ENCODE assay signal across 17 cellular contexts in the genomic region with DNA sequence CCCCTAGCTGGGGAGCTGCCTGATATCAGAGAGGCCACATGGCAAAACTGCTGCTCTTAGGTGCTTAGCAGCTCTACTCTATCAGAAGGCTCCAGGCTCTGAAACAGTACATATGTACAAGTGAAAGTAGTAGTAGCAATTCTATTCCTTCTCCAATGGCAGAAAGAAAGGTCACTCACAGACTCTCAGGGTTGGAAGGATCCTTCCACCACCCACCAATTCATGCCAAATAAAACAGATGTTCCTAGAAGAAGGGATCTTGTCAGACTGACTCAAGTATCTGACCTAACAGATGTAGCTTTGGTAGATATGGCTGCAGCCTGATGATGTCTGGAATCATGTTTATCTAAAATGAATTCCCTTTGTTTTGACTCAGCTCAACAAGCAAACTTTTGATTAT. TPM values are rescaled to one million over a fixed set of nuclear protein-coding genes. Genes with fewer than 3 reads are reported as not detected.
DNase-seq lines count a peak whose midpoint lies in the region; ATAC-seq and TF ChIP-seq lines count a peak whose summit lies in the region.
"Had no signal": no experiment of that assay in that cellular context is flagged by ENCODE, and none has a peak within 500 bp of the region (broad histone marks: within the 10 kb centered on the region; RNA-seq: fewer than 3 reads in every experiment).

No MANE protein-coding gene starts in this region.

- peak overlapping the region; percentile 22 for H3K27ac ChIP-seq in cardiac muscle cell
- H3K27ac ChIP-seq: BLaER1 had no signal

- no peaks in the 10 kb centered on the region for H3K27me3 ChIP-seq in cardiac muscle cell
- H3K27me3 ChIP-seq: BLaER1 had no signal

- DNase-seq in cardiac muscle cell (ENCODE audit: low read depth in 1 of 2, low spot score in 1 of 2): no peak
- no peak for DNase-seq in cardiac septum (ENCODE audit: low spot score)
- peak; percentile 60 for DNase-seq in choroid plexus epithelial cell (ENCODE audit: low read depth)
- DNase-seq in iris pigment epithelial cell (ENCODE audit: low read depth): peak; percentile 41
- no peak for DNase-seq in NCI-H2227 (lab: John Stamatoyannopoulos, UW; ENCODE audit: unreplicated experiment)
- no peak for DNase-seq in activated CD4-positive, alpha-beta T cell treated with anti-CD3 and anti-CD28 coated beads, Interleukin-2, amount 10 ng/mL, durations not matched to agents 24 days and 14 days
- DNase-seq: CD8-positive, alpha-beta memory T cell; DND-41; KG1; NCI-H1436 treated with DMSO at 0.1 percent for 48 hours; NCI-H2029 treated with DMSO at 0.1 percent for 48 hours; NCI-H510A treated with DMSO at 0.1 percent for 48 hours; SHP77 treated with DMSO at 0.1 percent for 48 hours had no signal

- H3K36me3 ChIP-seq in cardiac muscle cell: peaks cover 8% of the 10 kb centered on the region

- no peak overlapping the region for H3K4me3 Mint-ChIP-seq in activated CD4-positive, alpha-beta T cell treated with anti-CD3 and anti-CD28 coated beads, Interleukin-2, amount 10 ng/mL, durations not matched to agents 24 days and 14 days
- H3K4me3 Mint-ChIP-seq: CD8-positive, alpha-beta memory T cell had no signal

- no peaks in the 10 kb centered on the region for H3K4me1 ChIP-seq in cardiac muscle cell (ENCODE audit: low read depth)
- H3K4me1 ChIP-seq: BLaER1 had no signal

- H3K9me3 Mint-ChIP-seq in activated CD4-positive, alpha-beta T cell treated with anti-CD3 and anti-CD28 coated beads, Interleukin-2, amount 10 ng/mL, durations not matched to agents 24 days and 14 days: no peaks in the 10 kb centered on the region
- H3K9me3 Mint-ChIP-seq: CD8-positive, alpha-beta memory T cell had no signal

- TF ChIP-seq CTCF in cardiac muscle cell (IDR thresholded peaks at IDR 0.05; ENCODE audit: low read depth, low read length): no peak
- no peak for TF ChIP-seq CTCF in choroid plexus epithelial cell (conservative IDR thresholded peaks at IDR 0.05; ENCODE audit: low read depth, low read length)

- no peaks in the 10 kb centered on the region for H3K9me3 ChIP-seq in cardiac muscle cell (ENCODE audit: low read depth)
- H3K9me3 ChIP-seq: BLaER1 had no signal

- no peak overlapping the region for H3K27ac Mint-ChIP-seq in activated CD4-positive, alpha-beta T cell treated with anti-CD3 and anti-CD28 coated beads, Interleukin-2, amount 10 ng/mL, durations not matched to agents 24 days and 14 days

- peaks cover 24% of the 10 kb centered on the region for H3K36me3 Mint-ChIP-seq in activated CD4-positive, alpha-beta T cell treated with anti-CD3 and anti-CD28 coated beads, Interleukin-2, amount 10 ng/mL, durations not matched to agents 24 days and 14 days (ENCODE audit: low read depth)

- intact Hi-C loops in cardiac septum (cut with DNase I): no loop called here
- intact Hi-C loops in activated CD4-positive, alpha-beta T cell treated with anti-CD3 and anti-CD28 coated beads, Interleukin-2, amount 10 ng/mL, durations not matched to agents 24 days and 14 days (cut with micrococcal nuclease): no loop called here

- H3K27me3 Mint-ChIP-seq in activated CD4-positive, alpha-beta T cell treated with anti-CD3 and anti-CD28 coated beads, Interleukin-2, amount 10 ng/mL, durations not matched to agents 24 days and 14 days: no peaks in the 10 kb centered on the region

- no peaks in the 10 kb centered on the region for H3K4me1 Mint-ChIP-seq in activated CD4-positive, alpha-beta T cell treated with anti-CD3 and anti-CD28 coated beads, Interleukin-2, amount 10 ng/mL, durations not matched to agents 24 days and 14 days
- H3K4me1 Mint-ChIP-seq: CD8-positive, alpha-beta memory T cell had no signal

- H3K4me3 ChIP-seq in cardiac muscle cell (no peak overlapping the region), choroid plexus epithelial cell (ENCODE audit: low read depth, low read length) (no peak overlapping the region)
- H3K4me3 ChIP-seq: BLaER1 had no signal

- ATAC-seq in HG02973 (IDR thresholded peaks at IDR 0.05; ENCODE audit: unreplicated experiment) (no peak), GM18870 (IDR thresholded peaks at IDR 0.05; ENCODE audit: unreplicated experiment) (no peak)
- ATAC-seq: HCT116 had no signal

RNA-seq across cellular contexts. Expression of a gene that starts 8.0 kb away (rescaled TPM):
- total RNA-seq in cardiac muscle cell: 40.4 and 44.1 TPM in 2 replicates
- 46.6 and 49.3 TPM in 2 replicates for polyA plus RNA-seq in cardiac muscle cell
- total RNA-seq in cardiac septum: 19.8 TPM
- 126 TPM in 2 replicates for total RNA-seq in activated CD4-positive, alpha-beta T cell treated with anti-CD3 and anti-CD28 coated beads, Interleukin-2, amount 10 ng/mL, durations not matched to agents 24 days and 14 days

RNA-seq across cellular contexts. Expression of a gene that starts 29.2 kb away (rescaled TPM):
- total RNA-seq in cardiac muscle cell (18.6 and 21.9 TPM in 2 replicates), cardiac septum (12.4 TPM)
- 40.6 and 45.6 TPM in 2 replicates for polyA plus RNA-seq in cardiac muscle cell
- 42.7 and 44.6 TPM in 2 replicates for total RNA-seq in activated CD4-positive, alpha-beta T cell treated with anti-CD3 and anti-CD28 coated beads, Interleukin-2, amount 10 ng/mL, durations not matched to agents 24 days and 14 days

Comparison
In these comparisons a context has a peak if more than half of its experiments do, and no peak if none do; other contexts are left out.
1. DNase-seq: peak in choroid plexus epithelial cell (single experiment) and iris pigment epithelial cell (single experiment); none in cardiac muscle cell (0 of 2), cardiac septum (single experiment), NCI-H2227 (single experiment) and activated CD4-positive, alpha-beta T cell treated with anti-CD3 and anti-CD28 coated beads, Interleukin-2, amount 10 ng/mL, durations not matched to agents 24 days and 14 days (single experiment).